ENCODE assay signal across 1 cellular context in genomic region chrX:644304-645023, GRCh38.
TF ChIP-seq lines count a peak whose summit lies in the region.

No MANE protein-coding gene starts in this region.

TF ChIP-seq in SK-N-SH, 30 proteins besides CTCF, POLR2A, EP300 and RAD21:
- no peak for TF ChIP-seq REST (IDR thresholded peaks at IDR 0.05; ENCODE audit: low read depth, low read length)
- TF ChIP-seq POLR2AphosphoS5 (IDR thresholded peaks at IDR 0.05; ENCODE audit: low read depth, low read length), result no peak
- TF ChIP-seq MAX (IDR thresholded peaks at IDR 0.05; ENCODE audit: low read depth), result no peak
- TF ChIP-seq RXRA (IDR thresholded peaks at IDR 0.05; ENCODE audit: borderline replicate concordance, low read depth), result no peak
- TF ChIP-seq NFIC (IDR thresholded peaks at IDR 0.05; ENCODE audit: borderline replicate concordance), result no peak
- TF ChIP-seq ELF1 (IDR thresholded peaks at IDR 0.05), result no peak
- TF ChIP-seq PBX3 (IDR thresholded peaks at IDR 0.05), result no peak
- TF ChIP-seq JUND (IDR thresholded peaks at IDR 0.05), result no peak
- no peak for TF ChIP-seq USF2 (IDR thresholded peaks at IDR 0.05; ENCODE audit: borderline replicate concordance, low read depth, low read length)
- no peak for TF ChIP-seq RFX5 (IDR thresholded peaks at IDR 0.05; ENCODE audit: low read length)
- TF ChIP-seq FOXM1 (IDR thresholded peaks at IDR 0.05; ENCODE audit: low read depth), result no peak
- TF ChIP-seq FOXJ3 (CRISPR knock-in tag; IDR thresholded peaks at IDR 0.05), result no peak
- TF ChIP-seq FOSL2 (IDR thresholded peaks at IDR 0.05; ENCODE audit: borderline replicate concordance, low read depth), result no peak
- no peak for TF ChIP-seq TCF12 (IDR thresholded peaks at IDR 0.05)
- TF ChIP-seq TAF1 (IDR thresholded peaks at IDR 0.05; ENCODE audit: borderline replicate concordance, low read depth, low read length), result no peak
- no peak for TF ChIP-seq TEAD4 (IDR thresholded peaks at IDR 0.05; ENCODE audit: borderline replicate concordance, insufficient read depth)
- TF ChIP-seq NRF1 (IDR thresholded peaks at IDR 0.05; ENCODE audit: low read depth, low read length), result no peak
